20 cellular contexts compared by ENCODE assay signal in genomic region chr12:76428117-76428516, GRCh38.
DNase-seq lines count a peak whose midpoint lies in the region; ATAC-seq, FAIRE-seq and TF ChIP-seq lines count a peak whose summit lies in the region.
"Had no signal": no experiment of that assay in that cellular context is flagged by ENCODE, and none has a peak within 500 bp of the region (broad histone marks: within the 10 kb centered on the region; RNA-seq: fewer than 3 reads in every experiment).

No MANE protein-coding gene starts in this region.

- H3K27me3 ChIP-seq in A673 (replicated peaks; ENCODE audit: insufficient read depth, low read depth, low read length, poor library complexity) (no peaks in the 10 kb centered on the region), astrocyte (ENCODE audit: insufficient read depth, low read length) (no peaks in the 10 kb centered on the region), upper lobe of left lung (no peaks in the 10 kb centered on the region)
- H3K27me3 ChIP-seq: BE2C; BLaER1 treated with 17β-estradiol and CSF1 and Interleukin-3, amounts not matched to agents 10 nM and 100 nM had no signal

- H3K4me3 ChIP-seq in A673 (ENCODE audit: low read depth, low read length, poor library complexity, severe bottlenecking) (no peak overlapping the region), astrocyte (ENCODE audit: insufficient read depth, low read depth, low read length) (no peak overlapping the region), upper lobe of left lung (no peak overlapping the region)
- H3K4me3 ChIP-seq: BLaER1 treated with 17β-estradiol and CSF1 and Interleukin-3, amounts not matched to agents 10 nM and 100 nM; HAP-1 had no signal

- no peak for TF ChIP-seq EP300 in upper lobe of left lung (IDR thresholded peaks at IDR 0.05)

- H3K27ac ChIP-seq in A673 (ENCODE audit: low read depth, low read length, poor library complexity, severe bottlenecking) (peak overlapping the region; percentile 24), astrocyte (ENCODE audit: low read depth, low read length) (no peak overlapping the region), upper lobe of left lung (no peak overlapping the region)
- H3K27ac ChIP-seq: BLaER1 treated with 17β-estradiol and CSF1 and Interleukin-3, amounts not matched to agents 10 nM and 100 nM had no signal

- H3K4me3 Mint-ChIP-seq in astrocyte (ENCODE audit: unreplicated experiment): no peak overlapping the region
- no peak overlapping the region for H3K4me3 Mint-ChIP-seq in natural killer cell treated with Interleukin-12 subunit alpha and Interleukin-12 subunit beta and Interleukin-15 and Interleukin-18, amount 100 ng/mL, for 72 hours
- H3K4me3 Mint-ChIP-seq: CD14-positive monocyte; CD4-positive, alpha-beta T cell; CD8-positive, alpha-beta memory T cell; HFFc6 had no signal

- ATAC-seq in upper lobe of left lung (ENCODE audit: low FRiP score in 2 of 2): no peak
- no peak for ATAC-seq in natural killer cell treated with Interleukin-12 subunit alpha and Interleukin-12 subunit beta and Interleukin-15 and Interleukin-18, amount 100 ng/mL, for 72 hours

- no peak for TF ChIP-seq POLR2A in upper lobe of left lung (IDR thresholded peaks at IDR 0.05)

- H3K36me3 ChIP-seq in A673 (ENCODE audit: insufficient read depth, low read length, poor library complexity, severe bottlenecking) (peaks cover 6% of the 10 kb centered on the region), astrocyte (ENCODE audit: insufficient read depth, low read length) (no peaks in the 10 kb centered on the region), upper lobe of left lung (no peaks in the 10 kb centered on the region)
- H3K36me3 ChIP-seq: BE2C, HAP-1 had no signal

- H3K79me2 ChIP-seq in astrocyte (ENCODE audit: insufficient read depth, low read length): peaks cover 67% of the 10 kb centered on the region

- peaks cover under 1% of the 10 kb centered on the region for H3K4me1 Mint-ChIP-seq in astrocyte (ENCODE audit: low read depth, unreplicated experiment)
- peaks cover 21 to 35% of the 10 kb centered on the region in 2 donors for H3K4me1 Mint-ChIP-seq in natural killer cell treated with Interleukin-12 subunit alpha and Interleukin-12 subunit beta and Interleukin-15 and Interleukin-18, amount 100 ng/mL, for 72 hours (ENCODE audit: low read depth in 2 of 2)
- H3K4me1 Mint-ChIP-seq: CD14-positive monocyte had no signal

- CTCF ChIA-PET in A673 (lab: Charles Lee): no interaction called here

- H3K9me3 ChIP-seq in A673 (ENCODE audit: low read depth, low read length, poor library complexity, severe bottlenecking) (peaks cover 37% of the 10 kb centered on the region), astrocyte (ENCODE audit: insufficient read depth, low read depth, low read length) (peaks cover 6% of the 10 kb centered on the region), upper lobe of left lung (peaks cover 6 to 22% (median 17%) of the 10 kb centered on the region in 4 donors)
- H3K9me3 ChIP-seq: BE2C, HAP-1 had no signal

- POLR2A ChIA-PET in A673 (lab: Charles Lee; ENCODE audit: low non-redundant PET): no interaction called here

- TF ChIP-seq CTCF in A673 (conservative IDR thresholded peaks at IDR 0.05; ENCODE audit: low read depth, low read length) (no peak), astrocyte (IDR thresholded peaks at IDR 0.05; ENCODE audit: insufficient read depth, low read depth, low read length) (no peak), upper lobe of left lung (IDR thresholded peaks at IDR 0.05) (no peak)

- H4K20me1 ChIP-seq in astrocyte (ENCODE audit: insufficient read depth, low read length): peaks cover 7% of the 10 kb centered on the region

- peak overlapping the region; percentile 53 for H3K27ac Mint-ChIP-seq in astrocyte (ENCODE audit: unreplicated experiment)
- no peak overlapping the region for H3K27ac Mint-ChIP-seq in natural killer cell treated with Interleukin-12 subunit alpha and Interleukin-12 subunit beta and Interleukin-15 and Interleukin-18, amount 100 ng/mL, for 72 hours
- H3K27ac Mint-ChIP-seq: CD14-positive monocyte; CD4-positive, alpha-beta T cell; CD8-positive, alpha-beta memory T cell; HFFc6 had no signal

- BruUV-seq in A673 (replicated peaks; lab: Mats Ljungman, UMichigan): no TSS peak

- intact Hi-C loops in A673 (cut with micrococcal nuclease; ENCODE audit: unreplicated experiment): no loop called here

- peaks cover 10% of the 10 kb centered on the region for H3K9me3 Mint-ChIP-seq in astrocyte (ENCODE audit: unreplicated experiment)
- peaks cover 18% of the 10 kb centered on the region for H3K9me3 Mint-ChIP-seq in natural killer cell treated with Interleukin-12 subunit alpha and Interleukin-12 subunit beta and Interleukin-15 and Interleukin-18, amount 100 ng/mL, for 72 hours

- H3K4me2 ChIP-seq in astrocyte (ENCODE audit: low read length): no peak overlapping the region
- H3K4me2 ChIP-seq: BLaER1 treated with 17β-estradiol and CSF1 and Interleukin-3, amounts not matched to agents 10 nM and 100 nM had no signal

- H3K4me1 ChIP-seq in A673 (ENCODE audit: insufficient read depth, low read length, poor library complexity, severe bottlenecking) (peaks cover 7% of the 10 kb centered on the region), astrocyte (ENCODE audit: insufficient read depth, low read length) (no peaks in the 10 kb centered on the region), upper lobe of left lung (no peaks in the 10 kb centered on the region)
- H3K4me1 ChIP-seq: BE2C, HAP-1 had no signal

- H2AFZ ChIP-seq in astrocyte (ENCODE audit: low read depth, low read length): no peak overlapping the region

- DNase-seq in A673 (ENCODE audit: low spot score) (peak; percentile 18), EL (peak; percentile 23), astrocyte (ENCODE audit: low read depth) (no peak), upper lobe of left lung (no peak), hippocampal formation (lab: John Stamatoyannopoulos, UW) (no peak)
- DNase-seq in natural killer cell treated with Interleukin-12 subunit alpha and Interleukin-12 subunit beta and Interleukin-15 and Interleukin-18, amount 100 ng/mL, for 72 hours (ENCODE audit: low spot score): no peak
- DNase-seq: ACHN; AML-193; BE2C; CD4-positive, alpha-beta T cell; CD8-positive, alpha-beta memory T cell; DMS 273 treated with DMSO at 0.1 percent for 48 hours; DMS79; GOT3; HFFc6 had no signal

- FAIRE-seq in astrocyte (lab: Jason Lieb, UNC): no peak
- FAIRE-seq: GM12892, H54 had no signal

- H3K27me3 Mint-ChIP-seq in astrocyte (ENCODE audit: low read depth, unreplicated experiment): no peaks in the 10 kb centered on the region
- no peaks in the 10 kb centered on the region for H3K27me3 Mint-ChIP-seq in natural killer cell treated with Interleukin-12 subunit alpha and Interleukin-12 subunit beta and Interleukin-15 and Interleukin-18, amount 100 ng/mL, for 72 hours
- H3K27me3 Mint-ChIP-seq: CD4-positive, alpha-beta T cell; CD8-positive, alpha-beta memory T cell had no signal

- no peak overlapping the region for H3K9ac ChIP-seq in astrocyte (ENCODE audit: low read length)
- H3K9ac ChIP-seq: BLaER1 treated with 17β-estradiol and CSF1 and Interleukin-3, amounts not matched to agents 10 nM and 100 nM had no signal

- H3K36me3 Mint-ChIP-seq in astrocyte (ENCODE audit: low read depth, unreplicated experiment): peaks cover 8% of the 10 kb centered on the region
- H3K36me3 Mint-ChIP-seq in natural killer cell treated with Interleukin-12 subunit alpha and Interleukin-12 subunit beta and Interleukin-15 and Interleukin-18, amount 100 ng/mL, for 72 hours: peaks cover 41% of the 10 kb centered on the region

Comparison
In these comparisons a context has a peak if more than half of its experiments do, and no peak if none do; other contexts are left out.
1. DNase-seq: peak in A673 (single experiment) and EL (single experiment); none in astrocyte (single experiment), upper lobe of left lung (0 of 2), hippocampal formation (0 of 2) and natural killer cell treated with Interleukin-12 subunit alpha and Interleukin-12 subunit beta and Interleukin-15 and Interleukin-18, amount 100 ng/mL, for 72 hours (single experiment).